In genomic region chr7:98669417-98670015, GRCh38 we compare ENCODE assay signal across 16 cellular contexts. TPM values are rescaled to one million over a fixed set of nuclear protein-coding genes. Genes with fewer than 3 reads are reported as not detected.
A peak's percentile ranks its signal among the peaks of the same experiment; 100 is the strongest.
DNase-seq lines count a peak whose midpoint lies in the region; ATAC-seq and TF ChIP-seq lines count a peak whose summit lies in the region.
"Had no signal": no experiment of that assay in that cellular context is flagged by ENCODE, and none has a peak within 500 bp of the region (broad histone marks: within the 10 kb centered on the region; RNA-seq: fewer than 3 reads in every experiment).

No MANE protein-coding gene starts in this region.

- CTCF ChIA-PET in mammary epithelial cell (lab: Charles Lee; ENCODE audit: low non-redundant PET) = no interaction called here

- H3K9me3 ChIP-seq in left ventricle myocardium inferior (replicated peaks) = peaks cover 23% of the 10 kb centered on the region
- peaks cover 5% of the 10 kb centered on the region for H3K9me3 ChIP-seq in mammary epithelial cell (replicated peaks; ENCODE audit: insufficient read depth, low read length)

- dilution Hi-C loops in mammary epithelial cell (cut with HindIII; ENCODE audit: low sequenced_read_pairs) = no loop called here

- no peaks in the 10 kb centered on the region for H4K20me1 ChIP-seq in mammary epithelial cell (ENCODE audit: insufficient read depth, low read length)

- H3K36me3 ChIP-seq in left ventricle myocardium inferior (no peaks in the 10 kb centered on the region), mammary epithelial cell (ENCODE audit: insufficient read depth, low read length) (no peaks in the 10 kb centered on the region)
- H3K36me3 ChIP-seq: Peyer's patch had no signal

- ATAC-seq in left cardiac atrium (no peak), HG02840 (IDR thresholded peaks at IDR 0.05; ENCODE audit: low FRiP score, unreplicated experiment) (no peak)

- peak; percentile 46 for DNase-seq in left ventricle myocardium inferior
- DNase-seq in left cardiac atrium = no peak
- DNase-seq in NCI-H2171 treated with DMSO at 0.1 percent for 48 hours (lab: John Stamatoyannopoulos, UW) = peak; percentile 85
- peak; percentile 12 for DNase-seq in fibroblast of mammary gland (ENCODE audit: low read depth)
- no peak for DNase-seq in mammary epithelial cell
- no peak for DNase-seq in activated T-cell treated with anti-CD3 and anti-CD28 coated beads for 4 hours
- DNase-seq: ACHN; Calu3; CD4-positive, CD25-positive, alpha-beta regulatory T cell; GOT3; NCI-H2227 treated with DMSO at 0.1 percent for 48 hours; NCI-H748 treated with DMSO at 0.1 percent for 48 hours; Peyer's patch; SHP77 treated with DMSO at 0.1 percent for 48 hours had no signal

- H3K27ac ChIP-seq in left ventricle myocardium inferior (replicated peaks) = no peak overlapping the region
- no peak overlapping the region for H3K27ac ChIP-seq in mammary epithelial cell (ENCODE audit: insufficient read depth, low read depth, low read length)
- H3K27ac ChIP-seq: HL-60, Peyer's patch had no signal

- H3K27me3 ChIP-seq in left ventricle myocardium inferior (ENCODE audit: low read depth) (peaks cover 69% of the 10 kb centered on the region), mammary epithelial cell (ENCODE audit: insufficient read depth, low read length) (no peaks in the 10 kb centered on the region)
- H3K27me3 ChIP-seq: Peyer's patch had no signal

- no peak overlapping the region for H3K4me2 ChIP-seq in mammary epithelial cell (ENCODE audit: insufficient read depth, low read depth, low read length)

- intact Hi-C loops in left ventricle myocardium inferior (cut with micrococcal nuclease) = no loop called here
- intact Hi-C loops in left cardiac atrium (cut with DNase I) = no loop called here
- intact Hi-C loops in mammary epithelial cell (cut with micrococcal nuclease) = no loop called here

- no TSS peak for BruUV-seq in mammary epithelial cell (replicated peaks; lab: Mats Ljungman, UMichigan)

- no peak overlapping the region for H2AFZ ChIP-seq in mammary epithelial cell (ENCODE audit: low read depth, low read length)

- no peak for TF ChIP-seq CTCF in left ventricle myocardium inferior (IDR thresholded peaks at IDR 0.05; ENCODE audit: borderline replicate concordance)
- no peak for TF ChIP-seq CTCF in fibroblast of mammary gland (conservative IDR thresholded peaks at IDR 0.05; ENCODE audit: control insufficient read depth, insufficient read depth, low read depth, low read length)
- TF ChIP-seq CTCF in mammary epithelial cell (conservative IDR thresholded peaks at IDR 0.05 in 1 of 2, IDR thresholded peaks at IDR 0.05 in 1 of 2; ENCODE audit: extremely low read depth in 1 of 2, insufficient read depth in 1 of 2, low read depth in 1 of 2, low read length in 2 of 2) = no peak

- no peaks in the 10 kb centered on the region for H3K79me2 ChIP-seq in mammary epithelial cell (ENCODE audit: insufficient read depth, low read length)

- in situ Hi-C loops in mammary epithelial cell (cut with MboI; ENCODE audit: low sequenced_read_pairs in 2 of 2) = no loop called here

- WGBS in mammary epithelial cell (ENCODE audit: low coverage, missing lambda C conversion rate) = 15% methylated on average over 8 of the region's 9 CpGs

- H3K4me3 ChIP-seq in left ventricle myocardium inferior (no peak overlapping the region), fibroblast of mammary gland (ENCODE audit: control insufficient read depth, low read depth, low read length) (no peak overlapping the region), mammary epithelial cell (replicated peaks in 1 of 3; ENCODE audit: insufficient read depth in 1 of 3, low read depth in 2 of 3, low read length in 3 of 3) (no peak overlapping the region)
- H3K4me3 ChIP-seq: Peyer's patch had no signal

- H3K9ac ChIP-seq in mammary epithelial cell (ENCODE audit: insufficient read depth, low read length) = no peak overlapping the region

- H3K4me1 ChIP-seq in left ventricle myocardium inferior (no peaks in the 10 kb centered on the region), mammary epithelial cell (ENCODE audit: insufficient read depth, low read length) (no peaks in the 10 kb centered on the region)
- H3K4me1 ChIP-seq: Peyer's patch had no signal

RNA-seq across cellular contexts. Expression of gene NPTX2, which starts 52.4 kb away (rescaled TPM):
- total RNA-seq in left ventricle myocardium inferior = 2.3 TPM
- total RNA-seq in left cardiac atrium = 1 to 10 TPM; 2.0 to 5.8 TPM
- 1 to 10 TPM in 1 of 2 donors, under 1 TPM in 1; 0.21 to 3.0 TPM for total RNA-seq in mammary epithelial cell
- polyA plus RNA-seq in mammary epithelial cell = 0.01 TPM
- not detected for polyA minus RNA-seq in mammary epithelial cell
- total RNA-seq: Calu3; CD4-positive, CD25-positive, alpha-beta regulatory T cell had no signal
- polyA plus RNA-seq: CD4-positive, CD25-positive, alpha-beta regulatory T cell had no signal

Comparison
In these comparisons a context has a peak if more than half of its experiments do, and no peak if none do; other contexts are left out.
1. DNase-seq: peak in left ventricle myocardium inferior (single experiment), NCI-H2171 treated with DMSO at 0.1 percent for 48 hours (single experiment) and fibroblast of mammary gland (single experiment); none in left cardiac atrium (single experiment), mammary epithelial cell (single experiment) and activated T-cell treated with anti-CD3 and anti-CD28 coated beads for 4 hours (single experiment).